ENCODE assay signal across 18 cellular contexts in the genomic region with DNA sequence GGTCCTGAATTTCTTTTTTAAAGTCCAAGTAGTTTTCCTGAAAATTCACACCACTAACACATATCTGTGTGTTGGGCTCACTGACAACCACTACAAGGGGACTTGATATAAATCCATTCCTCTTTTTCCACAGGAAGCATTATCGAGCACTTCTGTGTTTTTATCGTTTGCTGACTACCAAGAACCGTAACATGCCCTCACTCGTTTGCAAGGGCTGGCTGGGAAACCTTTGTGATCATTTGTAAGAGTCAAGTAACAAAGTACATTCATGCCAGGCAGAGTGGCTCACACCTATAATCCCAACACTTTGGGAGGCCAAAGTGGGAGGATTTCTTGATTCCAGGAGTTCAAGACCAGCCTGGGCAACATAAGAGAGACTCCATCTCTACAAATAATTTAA.
DNase-seq lines count a peak whose midpoint lies in the region; ATAC-seq, FAIRE-seq and TF ChIP-seq lines count a peak whose summit lies in the region.
"Had no signal": no experiment of that assay in that cellular context is flagged by ENCODE, and none has a peak within 500 bp of the region (broad histone marks: within the 10 kb centered on the region; RNA-seq: fewer than 3 reads in every experiment).

No MANE protein-coding gene starts in this region.

- H3K27ac Mint-ChIP-seq in activated CD8-positive, alpha-beta T cell treated with anti-CD3 and anti-CD28 coated beads for 36 hours = peak overlapping the region; percentile 22
- no peak overlapping the region for H3K27ac Mint-ChIP-seq in activated CD8-positive, alpha-beta T cell treated with anti-CD3 and anti-CD28 coated beads, Interleukin-2, amount 10 ng/mL, durations not matched to agents 7 days and 5 days
- H3K27ac Mint-ChIP-seq in CD8-positive, alpha-beta memory T cell = peak overlapping the region in 5 of 8 donors; percentile 28 to 97 (median 91)
- H3K27ac Mint-ChIP-seq in activated T-helper 17 cell treated with anti-CD3 and anti-CD28 coated beads, Interleukin-2, amount 50 U/mL, for 72 hours = peak overlapping the region; percentile 28

- H3K79me2 ChIP-seq in keratinocyte (ENCODE audit: control insufficient read depth, insufficient read depth, low read length) = no peaks in the 10 kb centered on the region

- H2AFZ ChIP-seq in keratinocyte (ENCODE audit: control insufficient read depth, low read length) = no peak overlapping the region
- H2AFZ ChIP-seq: GM23248 had no signal

- H3K9me1 ChIP-seq in keratinocyte (ENCODE audit: control insufficient read depth, extremely low read depth, insufficient read depth, low read length) = no peaks in the 10 kb centered on the region

- POLR2A ChIA-PET in activated CD8-positive, alpha-beta T cell treated with anti-CD3 and anti-CD28 coated beads for 36 hours (lab: Charles Lee) = no interaction called here
- POLR2A ChIA-PET in activated CD8-positive, alpha-beta T cell treated with anti-CD3 and anti-CD28 coated beads, Interleukin-2, amount 10 ng/mL, durations not matched to agents 7 days and 5 days (lab: Charles Lee) = no interaction called here
- POLR2A ChIA-PET in CD8-positive, alpha-beta memory T cell (lab: Charles Lee) = no interaction called here

- intact Hi-C loops in activated CD8-positive, alpha-beta T cell treated with anti-CD3 and anti-CD28 coated beads for 36 hours (cut with micrococcal nuclease) = no loop called here
- intact Hi-C loops in sigmoid colon (cut with DNase I) = no loop called here

- FAIRE-seq in keratinocyte (lab: Jason Lieb, UNC) = peak; percentile 82
- FAIRE-seq: GM12878, GM18507, H54, HepG2 had no signal

- WGBS in sigmoid colon, 2 donors = 92 to 93% methylated on average over 4 of the region's 4 CpGs

- H3K36me3 ChIP-seq in CD8-positive, alpha-beta memory T cell (ENCODE audit: insufficient read depth, low read length) = peaks cover 81% of the 10 kb centered on the region
- peaks cover 18 to 35% of the 10 kb centered on the region in 2 experiments for H3K36me3 ChIP-seq in keratinocyte (ENCODE audit: control insufficient read depth in 2 of 2, extremely low read depth in 1 of 2, insufficient read depth in 2 of 2, low read length in 2 of 2)
- H3K36me3 ChIP-seq in sigmoid colon = peaks cover 39 to 98% (median 85%) of the 10 kb centered on the region in 4 donors

- H3K9me3 Mint-ChIP-seq in activated CD8-positive, alpha-beta T cell treated with anti-CD3 and anti-CD28 coated beads for 36 hours = no peaks in the 10 kb centered on the region
- H3K9me3 Mint-ChIP-seq in activated CD8-positive, alpha-beta T cell treated with anti-CD3 and anti-CD28 coated beads, Interleukin-2, amount 10 ng/mL, durations not matched to agents 7 days and 5 days (ENCODE audit: insufficient read depth) = no peaks in the 10 kb centered on the region
- H3K9me3 Mint-ChIP-seq in CD8-positive, alpha-beta memory T cell = no peaks in the 10 kb centered on the region
- no peaks in the 10 kb centered on the region for H3K9me3 Mint-ChIP-seq in activated T-helper 17 cell treated with anti-CD3 and anti-CD28 coated beads, Interleukin-2, amount 50 U/mL, for 72 hours

- ATAC-seq in activated CD8-positive, alpha-beta T cell treated with anti-CD3 and anti-CD28 coated beads for 36 hours = no peak
- no peak for ATAC-seq in activated CD8-positive, alpha-beta T cell treated with anti-CD3 and anti-CD28 coated beads, Interleukin-2, amount 10 ng/mL, durations not matched to agents 7 days and 5 days
- ATAC-seq in activated T-helper 17 cell treated with anti-CD3 and anti-CD28 coated beads, Interleukin-2, amount 50 U/mL, for 72 hours (replicated peaks) = no peak
- ATAC-seq: GM12878, HCT116, HepG2 had no signal

- H3K9me3 ChIP-seq in CD8-positive, alpha-beta memory T cell (ENCODE audit: low read length) = no peaks in the 10 kb centered on the region
- H3K9me3 ChIP-seq in keratinocyte (ENCODE audit: control insufficient read depth, low read depth, low read length) (no peaks in the 10 kb centered on the region), sigmoid colon (no peaks in the 10 kb centered on the region)
- H3K9me3 ChIP-seq: BLaER1 had no signal

- no peak for TF ChIP-seq EP300 in sigmoid colon (IDR thresholded peaks at IDR 0.05)

- dilution Hi-C loops in keratinocyte (cut with MboI; ENCODE audit: extremely low pct_ligation_motif_present, low sequenced_read_pairs) = no loop called here

- H3K27ac ChIP-seq in CD8-positive, alpha-beta memory T cell (ENCODE audit: low read depth, low read length) = no peak overlapping the region
- H3K27ac ChIP-seq in keratinocyte (ENCODE audit: control insufficient read depth, insufficient read depth, low read length) (no peak overlapping the region), sigmoid colon (no peak overlapping the region)
- H3K27ac ChIP-seq: BLaER1, GM23248 had no signal

- H3K27me3 Mint-ChIP-seq in activated CD8-positive, alpha-beta T cell treated with anti-CD3 and anti-CD28 coated beads for 36 hours = no peaks in the 10 kb centered on the region
- H3K27me3 Mint-ChIP-seq in activated CD8-positive, alpha-beta T cell treated with anti-CD3 and anti-CD28 coated beads, Interleukin-2, amount 10 ng/mL, durations not matched to agents 7 days and 5 days (ENCODE audit: low read depth) = no peaks in the 10 kb centered on the region
- no peaks in the 10 kb centered on the region for H3K27me3 Mint-ChIP-seq in CD8-positive, alpha-beta memory T cell
- no peaks in the 10 kb centered on the region for H3K27me3 Mint-ChIP-seq in activated T-helper 17 cell treated with anti-CD3 and anti-CD28 coated beads, Interleukin-2, amount 50 U/mL, for 72 hours

- H3K36me3 Mint-ChIP-seq in activated CD8-positive, alpha-beta T cell treated with anti-CD3 and anti-CD28 coated beads for 36 hours (ENCODE audit: low read depth) = peaks cover 21% of the 10 kb centered on the region
- peaks cover 55% of the 10 kb centered on the region for H3K36me3 Mint-ChIP-seq in activated CD8-positive, alpha-beta T cell treated with anti-CD3 and anti-CD28 coated beads, Interleukin-2, amount 10 ng/mL, durations not matched to agents 7 days and 5 days (ENCODE audit: low read depth)
- peaks cover 10 to 91% (median 26%) of the 10 kb centered on the region in 3 donors for H3K36me3 Mint-ChIP-seq in CD8-positive, alpha-beta memory T cell
- peaks cover 98% of the 10 kb centered on the region for H3K36me3 Mint-ChIP-seq in activated T-helper 17 cell treated with anti-CD3 and anti-CD28 coated beads, Interleukin-2, amount 50 U/mL, for 72 hours (ENCODE audit: low read depth)

- no peak for TF ChIP-seq POLR2A in sigmoid colon (IDR thresholded peaks at IDR 0.05)

- no peak overlapping the region for H3K4me2 ChIP-seq in keratinocyte (ENCODE audit: control insufficient read depth, extremely low read depth, insufficient read depth, low read depth, low read length)
- H3K4me2 ChIP-seq: BLaER1 had no signal

- H3K27me3 ChIP-seq in CD8-positive, alpha-beta memory T cell (ENCODE audit: insufficient read depth, low read length, poor library complexity, severe bottlenecking) = no peaks in the 10 kb centered on the region
- H3K27me3 ChIP-seq in keratinocyte (ENCODE audit: control insufficient read depth, extremely low read depth, insufficient read depth, low read length) (no peaks in the 10 kb centered on the region), sigmoid colon (no peaks in the 10 kb centered on the region)
- H3K27me3 ChIP-seq: BLaER1 had no signal

- H3K4me1 Mint-ChIP-seq in activated CD8-positive, alpha-beta T cell treated with anti-CD3 and anti-CD28 coated beads for 36 hours (ENCODE audit: low read depth) = no peaks in the 10 kb centered on the region
- H3K4me1 Mint-ChIP-seq in activated CD8-positive, alpha-beta T cell treated with anti-CD3 and anti-CD28 coated beads, Interleukin-2, amount 10 ng/mL, durations not matched to agents 7 days and 5 days (ENCODE audit: low read depth) = peaks cover 6% of the 10 kb centered on the region
- peaks cover 6 to 16% (median 14%) of the 10 kb centered on the region in 3 donors for H3K4me1 Mint-ChIP-seq in CD8-positive, alpha-beta memory T cell
- peaks cover 27% of the 10 kb centered on the region for H3K4me1 Mint-ChIP-seq in activated T-helper 17 cell treated with anti-CD3 and anti-CD28 coated beads, Interleukin-2, amount 50 U/mL, for 72 hours

- CTCF ChIA-PET in activated CD8-positive, alpha-beta T cell treated with anti-CD3 and anti-CD28 coated beads for 36 hours (lab: Charles Lee) = no interaction called here
- CTCF ChIA-PET in activated CD8-positive, alpha-beta T cell treated with anti-CD3 and anti-CD28 coated beads, Interleukin-2, amount 10 ng/mL, durations not matched to agents 7 days and 5 days (lab: Charles Lee) = interaction anchor here (1.8 kb wide), 1 partner anchor 8 kb away, joined by 4 read pairs; no protein-coding TSS in a partner anchor
- CTCF ChIA-PET in CD8-positive, alpha-beta memory T cell (lab: Charles Lee) = no interaction called here

- H3K9ac ChIP-seq in keratinocyte (ENCODE audit: control insufficient read depth, extremely low read depth, insufficient read depth, low read length) = no peak overlapping the region
- H3K9ac ChIP-seq: BLaER1, GM23248 had no signal

- no peak overlapping the region for H3K4me3 Mint-ChIP-seq in activated CD8-positive, alpha-beta T cell treated with anti-CD3 and anti-CD28 coated beads for 36 hours
- no peak overlapping the region for H3K4me3 Mint-ChIP-seq in activated CD8-positive, alpha-beta T cell treated with anti-CD3 and anti-CD28 coated beads, Interleukin-2, amount 10 ng/mL, durations not matched to agents 7 days and 5 days
- H3K4me3 Mint-ChIP-seq in CD8-positive, alpha-beta memory T cell = peak overlapping the region in 1 of 7 donors; percentile 75
- H3K4me3 Mint-ChIP-seq in activated T-helper 17 cell treated with anti-CD3 and anti-CD28 coated beads, Interleukin-2, amount 50 U/mL, for 72 hours = peak overlapping the region; percentile 71

- no peaks in the 10 kb centered on the region for H4K20me1 ChIP-seq in keratinocyte (ENCODE audit: control insufficient read depth, extremely low read depth, insufficient read depth, low read length)
- H4K20me1 ChIP-seq: BLaER1 had no signal

- H3K4me1 ChIP-seq in CD8-positive, alpha-beta memory T cell (ENCODE audit: insufficient read depth, low read length) = no peaks in the 10 kb centered on the region
- H3K4me1 ChIP-seq in keratinocyte (ENCODE audit: control insufficient read depth, extremely low read depth, insufficient read depth, low read length) = peaks cover 5% of the 10 kb centered on the region
- no peaks in the 10 kb centered on the region for H3K4me1 ChIP-seq in sigmoid colon
- H3K4me1 ChIP-seq: BLaER1 had no signal

- no peak for DNase-seq in activated CD8-positive, alpha-beta T cell treated with anti-CD3 and anti-CD28 coated beads for 36 hours
- DNase-seq in activated CD8-positive, alpha-beta T cell treated with anti-CD3 and anti-CD28 coated beads, Interleukin-2, amount 10 ng/mL, durations not matched to agents 7 days and 5 days = no peak
- DNase-seq in CD8-positive, alpha-beta memory T cell = no peak
- DNase-seq in keratinocyte (ENCODE audit: low read depth, low spot score) = no peak
- DNase-seq in sigmoid colon = no peak
- no peak for DNase-seq in activated CD8-positive, alpha-beta memory T cell treated with anti-CD3 and anti-CD28 coated beads, Interleukin-2, amount 50 U/mL, for 4 hours
- DNase-seq: 8988T, AML-193, Calu3, DMS 273 treated with DMSO at 0.1 percent for 48 hours, GM23248 had no signal

- no peak overlapping the region for H3K4me3 ChIP-seq in CD8-positive, alpha-beta memory T cell (ENCODE audit: low read length)
- no peak overlapping the region for H3K4me3 ChIP-seq in keratinocyte (ENCODE audit: control insufficient read depth in 2 of 3, extremely low read depth in 1 of 3, insufficient read depth in 2 of 3, low read depth in 1 of 3, low read length in 3 of 3)
- H3K4me3 ChIP-seq in sigmoid colon = no peak overlapping the region
- H3K4me3 ChIP-seq: BLaER1, GM12878, GM23248 had no signal

- TF ChIP-seq CTCF in activated CD8-positive, alpha-beta T cell treated with anti-CD3 and anti-CD28 coated beads for 36 hours (IDR thresholded peaks at IDR 0.05) = no peak
- TF ChIP-seq CTCF in keratinocyte (optimal IDR thresholded peaks at IDR 0.05 in 1 of 3, IDR thresholded peaks at IDR 0.05 in 1 of 3, conservative IDR thresholded peaks at IDR 0.05 in 1 of 3; ENCODE audit: extremely low read depth in 1 of 3, insufficient read depth in 2 of 3, low read length in 3 of 3) = no peak
- TF ChIP-seq CTCF in sigmoid colon (IDR thresholded peaks at IDR 0.05) = no peak
